ENCODE assay signal across 1 cellular context in the genomic region with DNA sequence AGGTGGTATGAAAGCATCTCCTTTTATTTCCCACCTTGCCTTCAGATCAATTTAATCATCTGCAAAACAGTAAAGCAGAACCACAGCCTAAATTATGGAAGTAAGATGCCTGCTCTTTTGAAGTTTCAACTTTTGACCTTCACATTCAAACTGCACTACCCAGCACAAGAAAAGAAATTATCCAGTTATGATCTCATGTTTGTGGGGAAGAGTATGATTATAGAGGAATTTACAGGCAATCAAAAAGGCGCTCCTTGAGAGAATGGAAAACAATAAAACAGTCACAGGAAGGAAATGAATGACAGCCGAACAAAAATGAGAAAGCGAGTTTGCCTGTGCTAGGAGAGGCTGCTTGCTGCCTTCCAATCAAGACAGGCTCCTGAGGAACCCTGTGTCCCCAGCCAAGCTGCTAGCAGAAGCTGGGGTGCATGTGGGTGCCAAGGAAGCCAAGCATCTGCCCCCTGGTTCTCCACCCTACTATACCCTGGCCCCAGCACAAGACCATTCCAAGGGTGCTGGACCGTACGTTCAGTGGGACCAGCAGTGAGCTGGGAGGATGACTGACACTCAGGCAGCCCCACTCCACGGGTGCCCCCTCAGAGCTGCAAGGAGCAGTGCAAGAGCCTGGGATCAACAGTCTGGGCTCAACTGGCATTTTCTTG.
TF ChIP-seq lines count a peak whose summit lies in the region.

No MANE protein-coding gene starts in this region.

TF ChIP-seq in HEK293, 187 proteins besides CTCF, POLR2A, EP300 and RAD21 (continued from another document and continues in another):
- TF ChIP-seq ZNF501 (tag by site-specific recombination; IDR thresholded peaks at IDR 0.05) = no peak; the same call in 1 of the 2 replicates
- TF ChIP-seq ZNF121 (tag by site-specific recombination; IDR thresholded peaks at IDR 0.05) = no peak
- TF ChIP-seq, protein P1, sequence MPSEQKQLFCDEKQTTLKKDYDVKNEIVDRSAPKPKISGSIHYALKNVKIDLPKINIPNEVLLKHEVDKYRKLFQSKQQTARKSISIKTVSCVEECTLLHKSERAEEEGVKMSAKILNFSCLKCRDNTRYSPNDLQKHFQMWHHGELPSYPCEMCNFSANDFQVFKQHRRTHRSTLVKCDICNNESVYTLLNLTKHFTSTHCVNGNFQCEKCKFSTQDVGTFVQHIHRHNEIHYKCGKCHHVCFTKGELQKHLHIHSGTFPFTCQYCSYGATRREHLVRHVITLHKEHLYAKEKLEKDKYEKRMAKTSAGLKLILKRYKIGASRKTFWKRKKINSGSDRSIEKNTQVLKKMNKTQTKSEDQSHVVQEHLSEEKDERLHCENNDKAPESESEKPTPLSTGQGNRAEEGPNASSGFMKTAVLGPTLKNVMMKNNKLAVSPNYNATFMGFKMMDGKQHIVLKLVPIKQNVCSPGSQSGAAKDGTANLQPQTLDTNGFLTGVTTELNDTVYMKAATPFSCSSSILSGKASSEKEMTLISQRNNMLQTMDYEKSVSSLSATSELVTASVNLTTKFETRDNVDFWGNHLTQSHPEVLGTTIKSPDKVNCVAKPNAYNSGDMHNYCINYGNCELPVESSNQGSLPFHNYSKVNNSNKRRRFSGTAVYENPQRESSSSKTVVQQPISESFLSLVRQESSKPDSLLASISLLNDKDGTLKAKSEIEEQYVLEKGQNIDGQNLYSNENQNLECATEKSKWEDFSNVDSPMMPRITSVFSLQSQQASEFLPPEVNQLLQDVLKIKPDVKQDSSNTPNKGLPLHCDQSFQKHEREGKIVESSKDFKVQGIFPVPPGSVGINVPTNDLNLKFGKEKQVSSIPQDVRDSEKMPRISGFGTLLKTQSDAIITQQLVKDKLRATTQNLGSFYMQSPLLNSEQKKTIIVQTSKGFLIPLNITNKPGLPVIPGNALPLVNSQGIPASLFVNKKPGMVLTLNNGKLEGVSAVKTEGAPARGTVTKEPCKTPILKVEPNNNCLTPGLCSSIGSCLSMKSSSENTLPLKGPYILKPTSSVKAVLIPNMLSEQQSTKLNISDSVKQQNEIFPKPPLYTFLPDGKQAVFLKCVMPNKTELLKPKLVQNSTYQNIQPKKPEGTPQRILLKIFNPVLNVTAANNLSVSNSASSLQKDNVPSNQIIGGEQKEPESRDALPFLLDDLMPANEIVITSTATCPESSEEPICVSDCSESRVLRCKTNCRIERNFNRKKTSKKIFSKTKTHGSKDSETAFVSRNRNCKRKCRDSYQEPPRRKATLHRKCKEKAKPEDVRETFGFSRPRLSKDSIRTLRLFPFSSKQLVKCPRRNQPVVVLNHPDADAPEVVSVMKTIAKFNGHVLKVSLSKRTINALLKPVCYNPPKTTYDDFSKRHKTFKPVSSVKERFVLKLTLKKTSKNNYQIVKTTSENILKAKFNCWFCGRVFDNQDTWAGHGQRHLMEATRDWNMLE (tag by site-specific recombination; conservative IDR thresholded peaks at IDR 0.05; ENCODE audit: low read depth) = no peak
- TF ChIP-seq ZNF561 (tag by site-specific recombination; IDR thresholded peaks at IDR 0.05; ENCODE audit: borderline replicate concordance) = no peak
- TF ChIP-seq ZIC2 (tag by site-specific recombination; IDR thresholded peaks at IDR 0.05) = no peak
- TF ChIP-seq YY1 (tag by site-specific recombination; IDR thresholded peaks at IDR 0.05) = no peak
- TF ChIP-seq KLF8 (tag by site-specific recombination; IDR thresholded peaks at IDR 0.05) = 0 out of 2 replicates have a peak, but pooled peaks have one; percentile 8
- TF ChIP-seq ZNF514 (tag by site-specific recombination; IDR thresholded peaks at IDR 0.05) = no peak
- no peak for TF ChIP-seq ZNF785 (tag by site-specific recombination; IDR thresholded peaks at IDR 0.05)
- TF ChIP-seq, protein P2, sequence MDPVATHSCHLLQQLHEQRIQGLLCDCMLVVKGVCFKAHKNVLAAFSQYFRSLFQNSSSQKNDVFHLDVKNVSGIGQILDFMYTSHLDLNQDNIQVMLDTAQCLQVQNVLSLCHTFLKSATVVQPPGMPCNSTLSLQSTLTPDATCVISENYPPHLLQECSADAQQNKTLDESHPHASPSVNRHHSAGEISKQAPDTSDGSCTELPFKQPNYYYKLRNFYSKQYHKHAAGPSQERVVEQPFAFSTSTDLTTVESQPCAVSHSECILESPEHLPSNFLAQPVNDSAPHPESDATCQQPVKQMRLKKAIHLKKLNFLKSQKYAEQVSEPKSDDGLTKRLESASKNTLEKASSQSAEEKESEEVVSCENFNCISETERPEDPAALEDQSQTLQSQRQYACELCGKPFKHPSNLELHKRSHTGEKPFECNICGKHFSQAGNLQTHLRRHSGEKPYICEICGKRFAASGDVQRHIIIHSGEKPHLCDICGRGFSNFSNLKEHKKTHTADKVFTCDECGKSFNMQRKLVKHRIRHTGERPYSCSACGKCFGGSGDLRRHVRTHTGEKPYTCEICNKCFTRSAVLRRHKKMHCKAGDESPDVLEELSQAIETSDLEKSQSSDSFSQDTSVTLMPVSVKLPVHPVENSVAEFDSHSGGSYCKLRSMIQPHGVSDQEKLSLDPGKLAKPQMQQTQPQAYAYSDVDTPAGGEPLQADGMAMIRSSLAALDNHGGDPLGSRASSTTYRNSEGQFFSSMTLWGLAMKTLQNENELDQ (tag by site-specific recombination; IDR thresholded peaks at IDR 0.05; ENCODE audit: low read depth) = peak; percentile 69; the same call in 1 of the 2 replicates
- TF ChIP-seq ZBTB1 (tag by site-specific recombination; IDR thresholded peaks at IDR 0.05) = no peak
- TF ChIP-seq, protein P3, sequence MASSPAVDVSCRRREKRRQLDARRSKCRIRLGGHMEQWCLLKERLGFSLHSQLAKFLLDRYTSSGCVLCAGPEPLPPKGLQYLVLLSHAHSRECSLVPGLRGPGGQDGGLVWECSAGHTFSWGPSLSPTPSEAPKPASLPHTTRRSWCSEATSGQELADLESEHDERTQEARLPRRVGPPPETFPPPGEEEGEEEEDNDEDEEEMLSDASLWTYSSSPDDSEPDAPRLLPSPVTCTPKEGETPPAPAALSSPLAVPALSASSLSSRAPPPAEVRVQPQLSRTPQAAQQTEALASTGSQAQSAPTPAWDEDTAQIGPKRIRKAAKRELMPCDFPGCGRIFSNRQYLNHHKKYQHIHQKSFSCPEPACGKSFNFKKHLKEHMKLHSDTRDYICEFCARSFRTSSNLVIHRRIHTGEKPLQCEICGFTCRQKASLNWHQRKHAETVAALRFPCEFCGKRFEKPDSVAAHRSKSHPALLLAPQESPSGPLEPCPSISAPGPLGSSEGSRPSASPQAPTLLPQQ (tag by site-specific recombination; IDR thresholded peaks at IDR 0.05) = no peak
- TF ChIP-seq ZNF610 (tag by site-specific recombination; IDR thresholded peaks at IDR 0.05; ENCODE audit: borderline replicate concordance) = no peak
- no peak for TF ChIP-seq ZNF266 (tag by site-specific recombination; IDR thresholded peaks at IDR 0.05; ENCODE audit: low read depth)
- no peak for TF ChIP-seq ZNF555 (tag by site-specific recombination; conservative IDR thresholded peaks at IDR 0.05)
- TF ChIP-seq, protein P4, sequence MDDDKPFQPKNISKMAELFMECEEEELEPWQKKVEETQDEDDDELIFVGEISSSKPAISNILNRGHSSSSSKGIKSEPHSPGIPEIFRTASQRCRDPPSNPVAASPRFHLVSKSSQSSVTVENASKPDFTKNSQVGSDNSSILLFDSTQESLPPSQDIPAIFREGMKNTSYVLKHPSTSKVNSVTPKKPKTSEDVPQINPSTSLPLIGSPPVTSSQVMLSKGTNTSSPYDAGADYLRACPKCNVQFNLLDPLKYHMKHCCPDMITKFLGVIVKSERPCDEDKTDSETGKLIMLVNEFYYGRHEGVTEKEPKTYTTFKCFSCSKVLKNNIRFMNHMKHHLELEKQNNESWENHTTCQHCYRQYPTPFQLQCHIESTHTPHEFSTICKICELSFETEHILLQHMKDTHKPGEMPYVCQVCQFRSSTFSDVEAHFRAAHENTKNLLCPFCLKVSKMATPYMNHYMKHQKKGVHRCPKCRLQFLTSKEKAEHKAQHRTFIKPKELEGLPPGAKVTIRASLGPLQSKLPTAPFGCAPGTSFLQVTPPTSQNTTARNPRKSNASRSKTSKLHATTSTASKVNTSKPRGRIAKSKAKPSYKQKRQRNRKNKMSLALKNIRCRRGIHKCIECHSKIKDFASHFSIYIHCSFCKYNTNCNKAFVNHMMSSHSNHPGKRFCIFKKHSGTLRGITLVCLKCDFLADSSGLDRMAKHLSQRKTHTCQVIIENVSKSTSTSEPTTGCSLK (tag by site-specific recombination; IDR thresholded peaks at IDR 0.05) = no peak
- TF ChIP-seq, protein P5, sequence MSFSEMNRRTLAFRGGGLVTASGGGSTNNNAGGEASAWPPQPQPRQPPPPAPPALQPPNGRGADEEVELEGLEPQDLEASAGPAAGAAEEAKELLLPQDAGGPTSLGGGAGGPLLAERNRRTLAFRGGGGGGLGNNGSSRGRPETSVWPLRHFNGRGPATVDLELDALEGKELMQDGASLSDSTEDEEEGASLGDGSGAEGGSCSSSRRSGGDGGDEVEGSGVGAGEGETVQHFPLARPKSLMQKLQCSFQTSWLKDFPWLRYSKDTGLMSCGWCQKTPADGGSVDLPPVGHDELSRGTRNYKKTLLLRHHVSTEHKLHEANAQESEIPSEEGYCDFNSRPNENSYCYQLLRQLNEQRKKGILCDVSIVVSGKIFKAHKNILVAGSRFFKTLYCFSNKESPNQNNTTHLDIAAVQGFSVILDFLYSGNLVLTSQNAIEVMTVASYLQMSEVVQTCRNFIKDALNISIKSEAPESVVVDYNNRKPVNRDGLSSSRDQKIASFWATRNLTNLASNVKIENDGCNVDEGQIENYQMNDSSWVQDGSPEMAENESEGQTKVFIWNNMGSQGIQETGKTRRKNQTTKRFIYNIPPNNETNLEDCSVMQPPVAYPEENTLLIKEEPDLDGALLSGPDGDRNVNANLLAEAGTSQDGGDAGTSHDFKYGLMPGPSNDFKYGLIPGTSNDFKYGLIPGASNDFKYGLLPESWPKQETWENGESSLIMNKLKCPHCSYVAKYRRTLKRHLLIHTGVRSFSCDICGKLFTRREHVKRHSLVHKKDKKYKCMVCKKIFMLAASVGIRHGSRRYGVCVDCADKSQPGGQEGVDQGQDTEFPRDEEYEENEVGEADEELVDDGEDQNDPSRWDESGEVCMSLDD (tag by site-specific recombination; IDR thresholded peaks at IDR 0.05) = no peak
- no peak; the same call in 1 of the 2 replicates for TF ChIP-seq ZNF76 (tag by site-specific recombination; IDR thresholded peaks at IDR 0.05; ENCODE audit: borderline replicate concordance, low read depth)
- TF ChIP-seq, protein P6, sequence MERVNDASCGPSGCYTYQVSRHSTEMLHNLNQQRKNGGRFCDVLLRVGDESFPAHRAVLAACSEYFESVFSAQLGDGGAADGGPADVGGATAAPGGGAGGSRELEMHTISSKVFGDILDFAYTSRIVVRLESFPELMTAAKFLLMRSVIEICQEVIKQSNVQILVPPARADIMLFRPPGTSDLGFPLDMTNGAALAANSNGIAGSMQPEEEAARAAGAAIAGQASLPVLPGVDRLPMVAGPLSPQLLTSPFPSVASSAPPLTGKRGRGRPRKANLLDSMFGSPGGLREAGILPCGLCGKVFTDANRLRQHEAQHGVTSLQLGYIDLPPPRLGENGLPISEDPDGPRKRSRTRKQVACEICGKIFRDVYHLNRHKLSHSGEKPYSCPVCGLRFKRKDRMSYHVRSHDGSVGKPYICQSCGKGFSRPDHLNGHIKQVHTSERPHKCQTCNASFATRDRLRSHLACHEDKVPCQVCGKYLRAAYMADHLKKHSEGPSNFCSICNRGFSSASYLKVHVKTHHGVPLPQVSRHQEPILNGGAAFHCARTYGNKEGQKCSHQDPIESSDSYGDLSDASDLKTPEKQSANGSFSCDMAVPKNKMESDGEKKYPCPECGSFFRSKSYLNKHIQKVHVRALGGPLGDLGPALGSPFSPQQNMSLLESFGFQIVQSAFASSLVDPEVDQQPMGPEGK (tag by site-specific recombination; IDR thresholded peaks at IDR 0.05) = no peak
- no peak for TF ChIP-seq ZSCAN30 (tag by site-specific recombination; IDR thresholded peaks at IDR 0.05)
- TF ChIP-seq ZNF792 (tag by site-specific recombination; IDR thresholded peaks at IDR 0.05) = no peak
- TF ChIP-seq, protein P7, sequence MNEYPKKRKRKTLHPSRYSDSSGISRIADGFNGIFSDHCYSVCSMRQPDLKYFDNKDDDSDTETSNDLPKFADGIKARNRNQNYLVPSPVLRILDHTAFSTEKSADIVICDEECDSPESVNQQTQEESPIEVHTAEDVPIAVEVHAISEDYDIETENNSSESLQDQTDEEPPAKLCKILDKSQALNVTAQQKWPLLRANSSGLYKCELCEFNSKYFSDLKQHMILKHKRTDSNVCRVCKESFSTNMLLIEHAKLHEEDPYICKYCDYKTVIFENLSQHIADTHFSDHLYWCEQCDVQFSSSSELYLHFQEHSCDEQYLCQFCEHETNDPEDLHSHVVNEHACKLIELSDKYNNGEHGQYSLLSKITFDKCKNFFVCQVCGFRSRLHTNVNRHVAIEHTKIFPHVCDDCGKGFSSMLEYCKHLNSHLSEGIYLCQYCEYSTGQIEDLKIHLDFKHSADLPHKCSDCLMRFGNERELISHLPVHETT (tag by site-specific recombination; IDR thresholded peaks at IDR 0.05) = peak; percentile 75
- no peak for TF ChIP-seq ZNF10 (tag by site-specific recombination; IDR thresholded peaks at IDR 0.05)
- TF ChIP-seq ZFP3 (tag by site-specific recombination; IDR thresholded peaks at IDR 0.05; ENCODE audit: low read depth) = no peak
- no peak for TF ChIP-seq RBAK (tag by site-specific recombination; IDR thresholded peaks at IDR 0.05)
- TF ChIP-seq, protein P8, sequence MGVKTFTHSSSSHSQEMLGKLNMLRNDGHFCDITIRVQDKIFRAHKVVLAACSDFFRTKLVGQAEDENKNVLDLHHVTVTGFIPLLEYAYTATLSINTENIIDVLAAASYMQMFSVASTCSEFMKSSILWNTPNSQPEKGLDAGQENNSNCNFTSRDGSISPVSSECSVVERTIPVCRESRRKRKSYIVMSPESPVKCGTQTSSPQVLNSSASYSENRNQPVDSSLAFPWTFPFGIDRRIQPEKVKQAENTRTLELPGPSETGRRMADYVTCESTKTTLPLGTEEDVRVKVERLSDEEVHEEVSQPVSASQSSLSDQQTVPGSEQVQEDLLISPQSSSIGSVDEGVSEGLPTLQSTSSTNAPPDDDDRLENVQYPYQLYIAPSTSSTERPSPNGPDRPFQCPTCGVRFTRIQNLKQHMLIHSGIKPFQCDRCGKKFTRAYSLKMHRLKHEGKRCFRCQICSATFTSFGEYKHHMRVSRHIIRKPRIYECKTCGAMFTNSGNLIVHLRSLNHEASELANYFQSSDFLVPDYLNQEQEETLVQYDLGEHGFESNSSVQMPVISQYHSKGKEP (tag by site-specific recombination; IDR thresholded peaks at IDR 0.05) = no peak
- TF ChIP-seq ZNF768 (tag by site-specific recombination; IDR thresholded peaks at IDR 0.05) = no peak
- TF ChIP-seq, protein P9, sequence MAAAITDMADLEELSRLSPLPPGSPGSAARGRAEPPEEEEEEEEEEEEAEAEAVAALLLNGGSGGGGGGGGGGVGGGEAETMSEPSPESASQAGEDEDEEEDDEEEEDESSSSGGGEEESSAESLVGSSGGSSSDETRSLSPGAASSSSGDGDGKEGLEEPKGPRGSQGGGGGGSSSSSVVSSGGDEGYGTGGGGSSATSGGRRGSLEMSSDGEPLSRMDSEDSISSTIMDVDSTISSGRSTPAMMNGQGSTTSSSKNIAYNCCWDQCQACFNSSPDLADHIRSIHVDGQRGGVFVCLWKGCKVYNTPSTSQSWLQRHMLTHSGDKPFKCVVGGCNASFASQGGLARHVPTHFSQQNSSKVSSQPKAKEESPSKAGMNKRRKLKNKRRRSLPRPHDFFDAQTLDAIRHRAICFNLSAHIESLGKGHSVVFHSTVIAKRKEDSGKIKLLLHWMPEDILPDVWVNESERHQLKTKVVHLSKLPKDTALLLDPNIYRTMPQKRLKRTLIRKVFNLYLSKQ (tag by site-specific recombination; IDR thresholded peaks at IDR 0.05; ENCODE audit: borderline replicate concordance) = no peak
